1 cellular context compared by ENCODE assay signal in genomic region chr9:130290353-130291181, GRCh38.
A peak's percentile ranks its signal among the peaks of the same experiment; 100 is the strongest.
TF ChIP-seq lines count a peak whose summit lies in the region.

No MANE protein-coding gene starts in this region.

TF ChIP-seq in HEK293, 187 proteins besides CTCF, POLR2A, EP300 and RAD21 (continued from another document):
- TF ChIP-seq ZBTB17 (tag by site-specific recombination; IDR thresholded peaks at IDR 0.05) (peak; percentile 95), ZNF19 (tag by site-specific recombination; IDR thresholded peaks at IDR 0.05; ENCODE audit: low read depth) (no peak), ZNF433 (tag by site-specific recombination; IDR thresholded peaks at IDR 0.05; ENCODE audit: low read depth) (no peak), ZBTB10 (tag by site-specific recombination; IDR thresholded peaks at IDR 0.05) (no peak), ZNF623 (tag by site-specific recombination; IDR thresholded peaks at IDR 0.05) (no peak), ZNF792 (tag by site-specific recombination; IDR thresholded peaks at IDR 0.05) (no peak), ZNF23 (tag by site-specific recombination; IDR thresholded peaks at IDR 0.05; ENCODE audit: borderline replicate concordance) (peak; percentile 57; the same call in 1 of the 2 replicates), MZF1 (tag by site-specific recombination; IDR thresholded peaks at IDR 0.05; ENCODE audit: borderline replicate concordance) (no peak), ZNF555 (tag by site-specific recombination; conservative IDR thresholded peaks at IDR 0.05) (no peak), ZNF571 (tag by site-specific recombination; IDR thresholded peaks at IDR 0.05) (no peak)
